ENCODE assay signal across 20 cellular contexts in genomic region chr5:98902733-98903132, GRCh38. TPM values are rescaled to one million over a fixed set of nuclear protein-coding genes. Genes with fewer than 3 reads are reported as not detected.
DNase-seq lines count a peak whose midpoint lies in the region; ATAC-seq, FAIRE-seq and TF ChIP-seq lines count a peak whose summit lies in the region.
"Had no signal": no experiment of that assay in that cellular context is flagged by ENCODE, and none has a peak within 500 bp of the region (broad histone marks: within the 10 kb centered on the region; RNA-seq: fewer than 3 reads in every experiment).

No MANE protein-coding gene starts in this region.

- TF ChIP-seq RAD21 in K562 (CRISPR knock-in tag; conservative IDR thresholded peaks at IDR 0.05 in 1 of 2, IDR thresholded peaks at IDR 0.05 in 1 of 2), result no peak

- no peak for FAIRE-seq in K562 (lab: Jason Lieb, UNC)

- intact Hi-C loops in K562 (cut with micrococcal nuclease), result no loop called here

- no peak for TF ChIP-seq EP300 in K562 (IDR thresholded peaks at IDR 0.05; ENCODE audit: low read length)

- no peaks in the 10 kb centered on the region for H3K9me1 ChIP-seq in K562 (ENCODE audit: control insufficient read depth, insufficient read depth, low read length)

- no peak for TF ChIP-seq CTCF in K562 (IDR thresholded peaks at IDR 0.05 in 2 of 3, conservative IDR thresholded peaks at IDR 0.05 in 1 of 3; ENCODE audit: insufficient read depth in 2 of 3, low read depth in 1 of 3, low read length in 3 of 3)
- no peak for TF ChIP-seq CTCF in Peyer's patch (IDR thresholded peaks at IDR 0.05)

- in situ Hi-C loops in K562 (cut with MboI), result loop anchor here (5.0 kb wide), 1 partner anchor 130 kb away; no protein-coding TSS in a partner anchor

- peak overlapping the region; percentile 46 for H3K27ac ChIP-seq in ACC112 (ENCODE audit: low read depth, low read length)
- H3K27ac ChIP-seq in K562 (ENCODE audit: extremely low read depth, low read depth, low read length), result no peak overlapping the region
- H3K27ac ChIP-seq in Peyer's patch, result no peak overlapping the region
- H3K27ac ChIP-seq: psoas muscle, upper lobe of right lung had no signal

- H3K9me3 ChIP-seq in K562 (replicated peaks; ENCODE audit: control insufficient read depth, insufficient read depth, low read depth, low read length) (no peaks in the 10 kb centered on the region), Peyer's patch (no peaks in the 10 kb centered on the region)
- H3K9me3 ChIP-seq: psoas muscle, upper lobe of right lung had no signal

- H3K4me1 ChIP-seq in ACC112 (ENCODE audit: control insufficient read depth, insufficient read depth, low read length, unreplicated experiment), result peaks cover 18% of the 10 kb centered on the region
- H3K4me1 ChIP-seq in K562 (replicated peaks in 1 of 2; ENCODE audit: control insufficient read depth in 2 of 2, insufficient read depth in 2 of 2, low read length in 2 of 2), result no peaks in the 10 kb centered on the region
- no peaks in the 10 kb centered on the region for H3K4me1 ChIP-seq in Peyer's patch
- H3K4me1 ChIP-seq: upper lobe of right lung had no signal

- no peak overlapping the region for H3K4me2 ChIP-seq in K562 (ENCODE audit: insufficient read depth, low read length)

- no TSS peak for BruUV-seq in K562 (replicated peaks; lab: Mats Ljungman, UMichigan)

- H3K27me3 ChIP-seq in ACC112 (ENCODE audit: insufficient read depth, low read length) (no peaks in the 10 kb centered on the region), K562 (ENCODE audit: control insufficient read depth in 2 of 2, insufficient read depth in 2 of 2, low read length in 2 of 2) (no peaks in the 10 kb centered on the region), Peyer's patch (no peaks in the 10 kb centered on the region)
- H3K27me3 ChIP-seq: upper lobe of right lung had no signal

- DNase-seq in LHCN-M2 (ENCODE audit: low read depth), result peak; percentile 52
- no peak for DNase-seq in K562 (ENCODE audit: extremely low read depth in 1 of 4, low spot score in 3 of 4)
- DNase-seq in iris pigment epithelial cell (ENCODE audit: low read depth), result peak; percentile 70
- no peak for DNase-seq in Peyer's patch
- DNase-seq in SKM-1 treated with dmso at 0.1 percent for 144 hours (lab: John Stamatoyannopoulos, UW; ENCODE audit: unreplicated experiment), result no peak
- DNase-seq: activated CD4-positive, alpha-beta T cell treated with anti-CD3 and anti-CD28 coated beads for 36 hours; activated CD8-positive, alpha-beta memory T cell treated with anti-CD3 and anti-CD28 coated beads, Interleukin-2, amount 50 U/mL, for 48 hours; activated naive CD4-positive, alpha-beta T cell treated with anti-CD3 and anti-CD28 coated beads, Interleukin-2, amount 50 U/mL, for 16 hours; caudate nucleus; effector memory CD8-positive, alpha-beta T cell; NCI-H146; NCI-H510A; psoas muscle; SHP77 treated with DMSO at 0.1 percent for 48 hours; stimulated activated naive CD4-positive, alpha-beta T cell treated with Interleukin-2 at 50 U/mL for 16 hours; T-helper 9 cell; upper lobe of right lung had no signal

- CTCF ChIA-PET in K562 (lab: Yijun Ruan, JAX; ENCODE audit: low intra/inter-chr PET ratio), result no interaction called here

- H3K79me2 ChIP-seq in ACC112 (ENCODE audit: control insufficient read depth, insufficient read depth, low read length, unreplicated experiment) (peaks cover 33% of the 10 kb centered on the region), K562 (ENCODE audit: control insufficient read depth, insufficient read depth, low read length) (peaks cover 53% of the 10 kb centered on the region)

- TF ChIP-seq POLR2A in K562 (conservative IDR thresholded peaks at IDR 0.05) (no peak), Peyer's patch (IDR thresholded peaks at IDR 0.05) (no peak)

- H3K36me3 ChIP-seq in ACC112 (ENCODE audit: insufficient read depth, low read length), result peaks cover 32% of the 10 kb centered on the region
- peaks cover 91% of the 10 kb centered on the region for H3K36me3 ChIP-seq in K562 (ENCODE audit: control insufficient read depth, insufficient read depth, low read length)
- peaks cover 0 to 72% (median 0%) of the 10 kb centered on the region in 3 donors for H3K36me3 ChIP-seq in Peyer's patch

- H4K20me1 ChIP-seq in K562 (replicated peaks; ENCODE audit: control insufficient read depth, insufficient read depth, low read length), result no peaks in the 10 kb centered on the region

- H2AFZ ChIP-seq in ACC112 (ENCODE audit: low read length, unreplicated experiment) (no peak overlapping the region), K562 (ENCODE audit: low read depth, low read length) (no peak overlapping the region)

- WGBS in K562 (ENCODE audit: insufficient coverage, low coverage, missing lambda C conversion rate), result 100% methylated on average over 1 of the region's 1 CpG

- H3K9ac ChIP-seq in K562 (ENCODE audit: insufficient read depth in 1 of 2, low read depth in 2 of 2, low read length in 2 of 2), result no peak overlapping the region

- ATAC-seq in K562 (no peak), HG02970 (IDR thresholded peaks at IDR 0.05; ENCODE audit: low FRiP score, unreplicated experiment) (no peak), HG02870 (IDR thresholded peaks at IDR 0.05; ENCODE audit: unreplicated experiment) (no peak)
- ATAC-seq: activated CD4-positive, alpha-beta T cell treated with anti-CD3 and anti-CD28 coated beads for 36 hours; effector memory CD8-positive, alpha-beta T cell; psoas muscle; upper lobe of right lung had no signal

- POLR2A ChIA-PET in K562 (lab: Yijun Ruan, JAX), result no interaction called here

- no peak overlapping the region for H3K4me3 ChIP-seq in ACC112 (ENCODE audit: low read depth, low read length)
- H3K4me3 ChIP-seq in K562, result no peak overlapping the region
- H3K4me3 ChIP-seq in Peyer's patch, result no peak overlapping the region
- H3K4me3 ChIP-seq: psoas muscle, upper lobe of right lung had no signal

TF ChIP-seq in K562, 482 proteins besides CTCF, POLR2A, EP300 and RAD21:
- TF ChIP-seq, protein P1, sequence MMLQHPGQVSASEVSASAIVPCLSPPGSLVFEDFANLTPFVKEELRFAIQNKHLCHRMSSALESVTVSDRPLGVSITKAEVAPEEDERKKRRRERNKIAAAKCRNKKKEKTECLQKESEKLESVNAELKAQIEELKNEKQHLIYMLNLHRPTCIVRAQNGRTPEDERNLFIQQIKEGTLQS (IDR thresholded peaks at IDR 0.05), result peak; percentile 65
- TF ChIP-seq, protein P1 (CRISPR knock-in tag; conservative IDR thresholded peaks at IDR 0.05), result no peak
- peak; percentile 72 for TF ChIP-seq ZNF316 (IDR thresholded peaks at IDR 0.05)
- TF ChIP-seq NFE2 (IDR thresholded peaks at IDR 0.05; ENCODE audit: low read depth), result no peak
- 0 out of 2 replicates have a peak, but pooled peaks have one; percentile 15 for TF ChIP-seq MAFK (IDR thresholded peaks at IDR 0.05; ENCODE audit: low read length)
- no peak for TF ChIP-seq WHSC1 (IDR thresholded peaks at IDR 0.05; ENCODE audit: low read length)
- no peak for TF ChIP-seq ZNF217 (CRISPR knock-in tag; IDR thresholded peaks at IDR 0.05)
- TF ChIP-seq JUND (IDR thresholded peaks at IDR 0.05; ENCODE audit: borderline replicate concordance, low read depth, low read length), result no peak
- peak; percentile 54; the same call in 1 of the 3 replicates for TF ChIP-seq JUND (tag; IDR thresholded peaks at IDR 0.05; ENCODE audit: borderline replicate concordance, low read depth, low read length)
- no peak for TF ChIP-seq PKNOX1 (IDR thresholded peaks at IDR 0.05)
- TF ChIP-seq C11orf30 (IDR thresholded peaks at IDR 0.05; ENCODE audit: low read depth), result peak; percentile 59
- TF ChIP-seq MAFG (tag; conservative IDR thresholded peaks at IDR 0.05), result 0 out of 2 replicates have a peak, but pooled peaks have one; percentile 36

RNA-seq across cellular contexts. Expression of gene CHD1, which starts 26.1 kb away (rescaled TPM):
- 33.7 and 43.3 TPM in 2 replicates for total RNA-seq in LHCN-M2 (2014; rRNA removed)
- 6.3 TPM for polyA plus RNA-seq in LHCN-M2 (2012)
- total RNA-seq in K562 (2011; cell fraction: chromatin; rRNA removed; ENCODE audit: low replicate concordance), result 44.8 and 254 TPM in 2 replicates
- 14.8 and 27.5 TPM in 2 replicates for total RNA-seq in K562 (2011; cell fraction: nucleolus; rRNA removed)
- total RNA-seq in K562 (2011; cell fraction: nucleoplasm; rRNA removed), result 79.9 and 108 TPM in 2 replicates
- 55.6 and 58.7 TPM in 2 replicates for total RNA-seq in K562 (2014; rRNA removed)
- total RNA-seq in K562 (2014; rRNA removed; fragmentation: Illumina TruSeq; extraction: Trizol), result 103 and 112 TPM in 2 replicates
- 124 and 133 TPM in 2 replicates for total RNA-seq in K562 (2015; rRNA removed; fragmentation: Illumina TruSeq; extraction: Trizol)
- 48.8 and 50.3 TPM in 2 replicates for total RNA-seq in K562 (2021)
- polyA plus RNA-seq in K562 (2011; rRNA removed), result 38.0 and 68.0 TPM in 2 replicates
- 12.8 and 20.8 TPM in 2 replicates for polyA plus RNA-seq in K562 (2011; cell fraction: cytosol; rRNA removed)
- polyA plus RNA-seq in K562 (2011; cell fraction: nucleus; rRNA removed), result 65.9 and 75.1 TPM in 2 replicates
- 24.9 and 26.1 TPM in 2 replicates for polyA plus RNA-seq in K562 (2012)
- 56.4 and 90.8 TPM in 2 replicates for polyA plus RNA-seq in K562 (2014; fragmentation: Illumina TruSeq; extraction: Trizol)
- 10 to 100 TPM; 27.3 to 28.6 TPM for polyA plus RNA-seq in K562 (2014; fragmentation: Nextera tagmentation; extraction: Ambion mirVana)
- 45.3 and 52.6 TPM in 2 replicates for polyA plus RNA-seq in K562 (2014; rRNA removed)
- 142 and 159 TPM in 2 replicates for polyA minus RNA-seq in K562 (2011; rRNA and poly(A)+ RNA removed)
- polyA minus RNA-seq in K562 (2011; cell fraction: cytosol; rRNA and poly(A)+ RNA removed), result 32.8 and 50.2 TPM in 2 replicates
- polyA minus RNA-seq in K562 (2011; cell fraction: nucleus; rRNA and poly(A)+ RNA removed), result 89.1 and 140 TPM in 2 replicates
- 100 to 1,000 TPM in 1 of 4 donors, 10 to 100 TPM in 3; 43.5 to 120 (median 69.5) TPM for total RNA-seq in Peyer's patch

Comparison
In these comparisons a context has a peak if more than half of its experiments do, and no peak if none do; other contexts are left out.
1. DNase-seq: peak in LHCN-M2 (single experiment) and iris pigment epithelial cell (single experiment); none in K562 (0 of 4), Peyer's patch (0 of 3) and SKM-1 treated with dmso at 0.1 percent for 144 hours (single experiment).